1 cellular context compared by ENCODE assay signal in genomic region chr10:89369142-89370105, GRCh38.
TF ChIP-seq lines count a peak whose summit lies in the region.

No MANE protein-coding gene starts in this region.

TF ChIP-seq in K562, 482 proteins besides CTCF, POLR2A, EP300 and RAD21:
- TF ChIP-seq LARP7 (IDR thresholded peaks at IDR 0.05) (no peak), XRCC3 (IDR thresholded peaks at IDR 0.05) (no peak), DEAF1 (CRISPR knock-in tag; IDR thresholded peaks at IDR 0.05) (peak; percentile 49; the same call in 1 of the 2 replicates), CHAMP1 (IDR thresholded peaks at IDR 0.05) (no peak), RBFOX2 (IDR thresholded peaks at IDR 0.05; ENCODE audit: low read depth, low read length) (no peak)
